In the genomic region with DNA sequence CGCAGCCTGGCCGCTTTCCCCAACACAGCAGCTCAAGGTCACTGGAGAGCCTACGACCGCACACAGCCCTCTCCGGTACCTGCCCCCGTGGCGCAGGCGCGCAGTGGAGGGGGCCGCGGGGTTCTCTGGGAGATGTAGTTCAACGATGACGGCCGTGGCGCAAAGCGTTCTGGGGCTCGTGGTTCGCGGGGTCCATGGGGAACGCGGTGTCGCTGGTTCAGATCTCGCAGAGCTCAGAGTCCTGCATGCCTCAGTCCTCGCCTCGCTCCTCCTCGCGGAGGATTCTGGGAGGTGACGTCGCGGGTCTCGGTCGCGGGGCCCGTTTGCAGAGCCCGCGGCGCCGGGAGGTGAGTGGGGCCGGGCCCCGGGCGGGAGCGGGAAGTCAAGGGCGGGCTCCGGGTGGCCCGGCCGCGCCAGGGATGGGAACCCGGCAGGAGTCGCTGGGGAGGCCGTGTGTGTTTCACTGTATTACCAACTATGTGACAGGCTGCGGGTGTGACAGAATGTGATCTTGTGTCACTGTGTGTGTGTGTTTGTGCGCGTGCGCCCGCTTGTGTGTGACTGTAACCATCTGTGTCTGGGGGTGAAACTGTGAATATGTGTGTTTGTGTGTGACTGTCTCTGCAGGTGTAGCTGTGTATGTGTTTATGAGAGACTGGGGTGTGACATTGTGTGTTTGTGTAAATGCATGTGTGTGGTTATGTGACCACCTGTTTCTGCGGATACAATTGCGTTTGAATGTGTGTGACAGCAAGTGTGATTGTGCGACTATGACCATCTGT, we compare ENCODE assay signal across 8 cellular contexts. TPM values are rescaled to one million over a fixed set of nuclear protein-coding genes. Genes with fewer than 3 reads are reported as not detected.
DNase-seq lines count a peak whose midpoint lies in the region; ATAC-seq and TF ChIP-seq lines count a peak whose summit lies in the region.

A gene (plus strand): TSS at position 220 of the 782 bp plus-strand sequence. CDS start 3,100 bp downstream, outside the sequence.

- H3K4me1 ChIP-seq in smooth muscle cell (ENCODE audit: low read depth): no peaks in the 10 kb centered on the region

- CTCF ChIA-PET in activated B cell treated with CpG ODN at 0.5 μM for 24 hours (lab: Charles Lee): no interaction called here

- no peaks in the 10 kb centered on the region for H3F3A ChIP-seq in smooth muscle cell (ENCODE audit: low read depth)

- H3K27me3 Mint-ChIP-seq in activated B cell treated with CpG ODN at 0.5 μM for 24 hours (no peaks in the 10 kb centered on the region), immature natural killer cell (ENCODE audit: low read depth in 3 of 3) (peaks cover 7 to 8% (median 8%) of the 10 kb centered on the region in 3 donors)

- peak within 1 kb of the TSS; percentile 87 for H3K4me2 ChIP-seq in smooth muscle cell

- H3K9me3 Mint-ChIP-seq in activated B cell treated with CpG ODN at 0.5 μM for 24 hours: no peaks in the 10 kb centered on the region
- H3K9me3 Mint-ChIP-seq in immature natural killer cell: peaks cover 0 to 3% (median under 1%) of the 10 kb centered on the region in 6 donors

- peak within 1 kb of the TSS; percentile 95 for H2AFZ ChIP-seq in smooth muscle cell (ENCODE audit: low read depth)

- TF ChIP-seq CTCF in activated B cell treated with CpG ODN at 0.5 μM for 24 hours (IDR thresholded peaks at IDR 0.05): no peak
- TF ChIP-seq CTCF in smooth muscle cell (IDR thresholded peaks at IDR 0.05; ENCODE audit: borderline replicate concordance, insufficient read depth, poor library complexity, severe bottlenecking): no peak

- intact Hi-C loops in activated B cell treated with CpG ODN at 0.5 μM for 24 hours (cut with micrococcal nuclease): loop anchor here (1.0 to 2.0 kb wide), 19 partner anchors 37 to 1157 kb away; a partner anchor contains a TSS

- 4% methylated on average over 32 of the region's 58 CpGs for WGBS in smooth muscle cell (ENCODE audit: low lambda C conversion rate)

- H3K36me3 Mint-ChIP-seq in activated B cell treated with CpG ODN at 0.5 μM for 24 hours (ENCODE audit: low read depth) (peaks cover 9% of the 10 kb centered on the region), immature natural killer cell (peaks cover 0 to 3% (median 0%) of the 10 kb centered on the region in 3 donors)

- no peaks in the 10 kb centered on the region for H4K20me1 ChIP-seq in smooth muscle cell (ENCODE audit: low read depth)

- POLR2A ChIA-PET in activated B cell treated with CpG ODN at 0.5 μM for 24 hours (lab: Charles Lee): interaction anchor here (0.7 to 2.8 kb wide), 23 partner anchors 24 to 1317 kb away, joined by 3 to 37 read pairs (median 3); a partner anchor contains a TSS

- no peaks in the 10 kb centered on the region for H3K9me3 ChIP-seq in smooth muscle cell (replicated peaks; ENCODE audit: low read depth)

- H3K79me2 ChIP-seq in smooth muscle cell (ENCODE audit: low read depth): no peaks in the 10 kb centered on the region

- ATAC-seq in GM18907 (IDR thresholded peaks at IDR 0.05; ENCODE audit: unreplicated experiment) (peak; percentile 93), HG03139 (IDR thresholded peaks at IDR 0.05; ENCODE audit: unreplicated experiment) (peak; percentile 91), activated B cell treated with CpG ODN at 0.5 μM for 24 hours (ENCODE audit: low read depth) (peak; percentile 98)

- H3K4me1 Mint-ChIP-seq in activated B cell treated with CpG ODN at 0.5 μM for 24 hours (peaks cover 14% of the 10 kb centered on the region), immature natural killer cell (peaks cover 17 to 21% of the 10 kb centered on the region in 2 donors)

- H3K27ac Mint-ChIP-seq in activated B cell treated with CpG ODN at 0.5 μM for 24 hours: peak within 1 kb of the TSS; percentile 98
- peak within 1 kb of the TSS; percentile 88 to 100 (median 97) for H3K27ac Mint-ChIP-seq in immature natural killer cell

- peak within 1 kb of the TSS; percentile 63 for H3K9ac ChIP-seq in smooth muscle cell (ENCODE audit: low read depth)

- H3K36me3 ChIP-seq in smooth muscle cell (ENCODE audit: low read depth): peaks cover 13% of the 10 kb centered on the region

- no peaks in the 10 kb centered on the region for H3K27me3 ChIP-seq in smooth muscle cell (ENCODE audit: low read depth)

- peak within 1 kb of the TSS; percentile 59 for H3K27ac ChIP-seq in smooth muscle cell (ENCODE audit: low read depth)

- H3K4me3 ChIP-seq in smooth muscle cell: peak within 1 kb of the TSS; percentile 68

- DNase-seq in AG08395 (ENCODE audit: low spot score) (peak; percentile 98), NCI-H2227 (lab: John Stamatoyannopoulos, UW; ENCODE audit: unreplicated experiment) (peak; percentile 100), activated B cell treated with CpG ODN at 0.5 μM for 24 hours (peak; percentile 96), immature natural killer cell (peak; percentile 95 to 96 (median 96)), smooth muscle cell (lab: John Stamatoyannopoulos, UW; ENCODE audit: unreplicated experiment) (peak; percentile 84)
- DNase-seq in central memory CD4-positive, alpha-beta T cell: peak; percentile 96

- H3K4me3 Mint-ChIP-seq in activated B cell treated with CpG ODN at 0.5 μM for 24 hours (peak within 1 kb of the TSS; percentile 99), immature natural killer cell (peak within 1 kb of the TSS; percentile 97 to 100 (median 99))

RNA-seq across cellular contexts. Expression of the gene that starts here (rescaled TPM):
- total RNA-seq in activated B cell treated with CpG ODN at 0.5 μM for 24 hours: 6.3 and 8.1 TPM in 2 replicates
- 1 to 10 TPM; 8.1 to 9.9 (median 9.5) TPM for polyA plus RNA-seq in immature natural killer cell
- total RNA-seq in smooth muscle cell: 8.5 and 12.4 TPM in 2 replicates
- 0.90 and 1.2 TPM in 2 replicates for polyA plus RNA-seq in smooth muscle cell

Comparison
In these comparisons a context has a peak if more than half of its experiments do, and no peak if none do; other contexts are left out.
1. Peak in every context shown above with its lines: DNase-seq, ATAC-seq, H3K4me3 ChIP-seq and H3K27ac ChIP-seq.